Comparison of ENCODE assay signal across 8 cellular contexts in the genomic region with DNA sequence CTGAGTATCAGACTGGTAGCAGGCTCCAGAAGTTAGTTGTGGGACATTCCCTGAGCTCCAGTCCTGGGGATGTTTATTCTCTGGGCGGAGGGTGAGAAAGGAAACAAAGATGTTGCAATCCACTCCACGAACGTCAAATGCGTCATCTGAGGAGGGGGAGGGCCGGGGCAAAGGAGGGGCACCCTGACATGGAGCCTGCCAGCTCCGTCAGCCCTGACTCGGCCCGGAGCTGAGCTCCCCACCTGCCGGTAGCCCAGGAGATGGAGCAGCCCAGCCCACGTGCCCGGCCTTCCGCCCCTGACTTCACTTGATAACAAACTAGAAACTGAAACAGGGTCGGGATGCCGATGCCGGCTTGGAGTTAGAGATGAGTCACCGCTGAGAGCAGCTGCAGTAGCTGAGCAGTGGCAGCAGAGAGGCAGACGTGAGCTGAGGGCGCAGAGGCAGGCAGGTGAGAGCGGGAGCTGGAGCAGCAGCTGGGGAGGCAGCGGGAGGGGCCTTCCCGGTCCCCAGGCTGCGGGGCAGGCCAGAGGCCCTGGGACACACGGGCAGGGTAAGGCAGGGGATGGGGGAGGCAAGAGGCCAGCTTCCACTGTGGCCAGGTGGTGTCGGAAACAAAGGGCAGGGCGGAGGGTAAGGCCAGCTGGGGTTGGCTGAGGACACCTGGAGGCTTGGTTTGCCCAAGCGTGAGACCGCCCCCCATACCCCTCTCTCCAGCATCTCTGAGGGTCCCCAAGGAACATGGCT. TPM values are rescaled to one million over a fixed set of nuclear protein-coding genes. Genes with fewer than 3 reads are reported as not detected.
DNase-seq lines count a peak whose midpoint lies in the region; ATAC-seq lines count a peak whose summit lies in the region.

A gene (plus strand): TSS at position 391 of the 747 bp plus-strand sequence. CDS start 351 bp downstream, at position 742.

- H4K8ac ChIP-seq in mesenchymal stem cell (ENCODE audit: low read length) = peak within 1 kb of the TSS; percentile 95

- 12% methylated on average over 22 of the region's 27 CpGs for WGBS in mesenchymal stem cell

- peak within 1 kb of the TSS; percentile 89 to 100 (median 99) for H3K27ac Mint-ChIP-seq in CD4-positive, alpha-beta memory T cell
- peak within 1 kb of the TSS; percentile 97 to 99 for H3K27ac Mint-ChIP-seq in effector memory CD8-positive, alpha-beta T cell

- peak within 1 kb of the TSS; percentile 87 for H2BK120ac ChIP-seq in mesenchymal stem cell (ENCODE audit: low read depth, low read length)

- peaks cover 0 to 3% (median 0%) of the 10 kb centered on the region in 8 donors for H3K9me3 Mint-ChIP-seq in CD4-positive, alpha-beta memory T cell
- H3K9me3 Mint-ChIP-seq in effector memory CD8-positive, alpha-beta T cell = no peaks in the 10 kb centered on the region

- CTCF ChIA-PET in CD4-positive, alpha-beta memory T cell (lab: Charles Lee; ENCODE audit: partially characterized antibody) = interaction anchor here (1.0 to 1.8 kb wide), 9 partner anchors 8 to 393 kb away, joined by 3 to 24 read pairs (median 4); a partner anchor contains a TSS

- H3K4ac ChIP-seq in mesenchymal stem cell (ENCODE audit: low read depth in 1 of 2, low read length in 2 of 2) = peak within 1 kb of the TSS; percentile 67 to 92

- no peaks in the 10 kb centered on the region for H3K27me3 ChIP-seq in CD4-positive, alpha-beta memory T cell (ENCODE audit: insufficient read depth, low read length)
- H3K27me3 ChIP-seq in mesenchymal stem cell (ENCODE audit: control insufficient read depth in 1 of 2, insufficient read depth in 1 of 2, low read length in 2 of 2) = no peaks in the 10 kb centered on the region

- peak within 1 kb of the TSS; percentile 88 for H4K91ac ChIP-seq in mesenchymal stem cell (ENCODE audit: low read length)

- H3K36me3 ChIP-seq in CD4-positive, alpha-beta memory T cell (ENCODE audit: insufficient read depth, low read length) = peaks cover 15% of the 10 kb centered on the region
- H3K36me3 ChIP-seq in mesenchymal stem cell (ENCODE audit: control insufficient read depth in 1 of 2, insufficient read depth in 2 of 2, low read depth in 1 of 2, low read length in 2 of 2) = peaks cover 12 to 28% of the 10 kb centered on the region in 2 experiments

- peak within 1 kb of the TSS; percentile 19 for H2AFZ ChIP-seq in mesenchymal stem cell (ENCODE audit: low read depth, low read length)

- intact Hi-C loops in CD4-positive, alpha-beta memory T cell (cut with micrococcal nuclease) = loop anchor here (1.0 kb wide), 6 partner anchors 11 to 266 kb away; a partner anchor contains a TSS

- H3K14ac ChIP-seq in mesenchymal stem cell (ENCODE audit: low read length in 2 of 2) = peak within 1 kb of the TSS in 1 of 2 experiments; percentile 35

- POLR2A ChIA-PET in CD4-positive, alpha-beta memory T cell (lab: Charles Lee; ENCODE audit: partially characterized antibody) = interaction anchor here (0.9 to 1.9 kb wide), 8 partner anchors 28 to 696 kb away, joined by 3 to 18 read pairs (median 4); a partner anchor contains a TSS

- peak within 1 kb of the TSS; percentile 61 for H2AK5ac ChIP-seq in mesenchymal stem cell (ENCODE audit: low read length, severe bottlenecking)

- peaks cover 30 to 35% of the 10 kb centered on the region in 2 donors for H3K36me3 Mint-ChIP-seq in CD4-positive, alpha-beta memory T cell
- peaks cover 69% of the 10 kb centered on the region for H3K36me3 Mint-ChIP-seq in effector memory CD8-positive, alpha-beta T cell (ENCODE audit: insufficient read depth)

- peak within 1 kb of the TSS in 1 of 2 experiments; percentile 37 for H3K23ac ChIP-seq in mesenchymal stem cell (ENCODE audit: low read length in 2 of 2)

- no peaks in the 10 kb centered on the region for H3K27me3 Mint-ChIP-seq in CD4-positive, alpha-beta memory T cell
- H3K27me3 Mint-ChIP-seq in effector memory CD8-positive, alpha-beta T cell = no peaks in the 10 kb centered on the region

- H3K4me1 Mint-ChIP-seq in CD4-positive, alpha-beta memory T cell = peaks cover 55 to 86% (median 74%) of the 10 kb centered on the region in 4 donors
- H3K4me1 Mint-ChIP-seq in effector memory CD8-positive, alpha-beta T cell (ENCODE audit: low read depth in 2 of 2) = peaks cover 62 to 64% of the 10 kb centered on the region in 2 donors

- peak within 1 kb of the TSS; percentile 88 to 98 (median 95) for H3K4me3 Mint-ChIP-seq in CD4-positive, alpha-beta memory T cell
- H3K4me3 Mint-ChIP-seq in effector memory CD8-positive, alpha-beta T cell = peak within 1 kb of the TSS; percentile 88 to 91

- peak within 1 kb of the TSS; percentile 90 for H3K9ac ChIP-seq in mesenchymal stem cell (ENCODE audit: low read length)

- H3K27ac ChIP-seq in CD4-positive, alpha-beta memory T cell (ENCODE audit: low read depth, low read length) = peak within 1 kb of the TSS; percentile 100
- peak within 1 kb of the TSS; percentile 83 for H3K27ac ChIP-seq in mesenchymal stem cell (ENCODE audit: low read length, poor library complexity, severe bottlenecking)

- peak within 1 kb of the TSS; percentile 55 to 94 for H3K4me3 ChIP-seq in CD4-positive, alpha-beta memory T cell (ENCODE audit: low read length in 2 of 2)
- H3K4me3 ChIP-seq in mesenchymal stem cell (ENCODE audit: insufficient read depth in 1 of 2, low read depth in 1 of 2, low read length in 2 of 2) = peak within 1 kb of the TSS; percentile 42 to 80

- H2BK12ac ChIP-seq in mesenchymal stem cell (ENCODE audit: low read length in 2 of 2) = peak within 1 kb of the TSS; percentile 45 to 89

- H3K9me3 ChIP-seq in CD4-positive, alpha-beta memory T cell (ENCODE audit: control insufficient read depth in 1 of 2, low read length in 2 of 2) = no peaks in the 10 kb centered on the region
- no peaks in the 10 kb centered on the region for H3K9me3 ChIP-seq in mesenchymal stem cell (ENCODE audit: control insufficient read depth, low read length)

- DNase-seq in CD4-positive, alpha-beta memory T cell = peak; percentile 97 to 100 (median 99)
- DNase-seq in NOMO-1 treated with DMSO at 0.1 percent for 48 hours (lab: John Stamatoyannopoulos, UW; ENCODE audit: unreplicated experiment) (peak; percentile 97), mesenchymal stem cell (peak; percentile 99)
- peak; percentile 92 to 98 for DNase-seq in activated CD8-positive, alpha-beta memory T cell treated with anti-CD3 and anti-CD28 coated beads for 4 hours (ENCODE audit: low read depth in 2 of 2)
- peak; percentile 95 to 97 (median 96) for DNase-seq in effector memory CD8-positive, alpha-beta T cell
- peak; percentile 89 for DNase-seq in stimulated activated CD8-positive, alpha-beta memory T cell treated with anti-CD3 and anti-CD28 coated beads, Interleukin-15, amount 100 ng/mL, for 1 hour (ENCODE audit: low read depth)

- H2BK5ac ChIP-seq in mesenchymal stem cell (ENCODE audit: low read depth, low read length, poor library complexity, severe bottlenecking) = peak within 1 kb of the TSS; percentile 74

- H3K18ac ChIP-seq in mesenchymal stem cell (ENCODE audit: low read depth in 1 of 2, low read length in 2 of 2) = peak within 1 kb of the TSS; percentile 85 to 89

- H3K4me1 ChIP-seq in CD4-positive, alpha-beta memory T cell (ENCODE audit: insufficient read depth, low read length) = peaks cover 96% of the 10 kb centered on the region
- peaks cover 21% of the 10 kb centered on the region for H3K4me1 ChIP-seq in mesenchymal stem cell (ENCODE audit: control insufficient read depth, insufficient read depth, low read depth, low read length)

- peak within 1 kb of the TSS; percentile 96 for H2BK15ac ChIP-seq in mesenchymal stem cell (ENCODE audit: low read depth, poor library complexity, severe bottlenecking)

- peaks cover 9% of the 10 kb centered on the region for H3K79me1 ChIP-seq in mesenchymal stem cell (replicated peaks; ENCODE audit: low read length, poor library complexity, severe bottlenecking)

- ATAC-seq in GM19395 (IDR thresholded peaks at IDR 0.05; ENCODE audit: unreplicated experiment) (peak; percentile 70), HG03558 (IDR thresholded peaks at IDR 0.05; ENCODE audit: extremely low read depth, unreplicated experiment) (peak; percentile 48)
- ATAC-seq in effector memory CD8-positive, alpha-beta T cell (replicated peaks) = peak; percentile 80

- H3K4me2 ChIP-seq in mesenchymal stem cell (ENCODE audit: low read length, poor library complexity, severe bottlenecking) = peak within 1 kb of the TSS; percentile 57

RNA-seq across cellular contexts. Expression of the gene that starts here (rescaled TPM):
- 100 to 1,000 TPM; 144 to 153 TPM for total RNA-seq in CD4-positive, alpha-beta memory T cell
- polyA plus RNA-seq in CD4-positive, alpha-beta memory T cell = 100 to 1,000 TPM; 494 to 667 TPM
- polyA plus RNA-seq in mesenchymal stem cell (2013, experiment 1 of 2) = 3.3 TPM
- polyA plus RNA-seq in mesenchymal stem cell (2013, experiment 2 of 2) = 3.6 TPM

Comparison
In these comparisons a context has a peak if more than half of its experiments do, and no peak if none do; other contexts are left out.
1. Peak in every context shown above with its lines: DNase-seq, ATAC-seq, H3K4me3 ChIP-seq and H3K27ac ChIP-seq.